Comparison of ENCODE assay signal across 16 cellular contexts in genomic region chr10:11224792-11225448, GRCh38.
DNase-seq lines count a peak whose midpoint lies in the region; ATAC-seq and TF ChIP-seq lines count a peak whose summit lies in the region.
"Had no signal": no experiment of that assay in that cellular context is flagged by ENCODE, and none has a peak within 500 bp of the region (broad histone marks: within the 10 kb centered on the region; RNA-seq: fewer than 3 reads in every experiment).

No MANE protein-coding gene starts in this region.

- WGBS in right lobe of liver (ENCODE audit: insufficient coverage, low coverage, low lambda C conversion rate, missing lambda C conversion rate) = 35% methylated on average over 3 of the region's 12 CpGs
- no CpG with 5 or more reads among the region's 12 CpGs for WGBS in H9 (ENCODE audit: extremely low coverage, insufficient read length, low lambda C conversion rate)

- no peak overlapping the region for H3K4me3 Mint-ChIP-seq in activated naive CD4-positive, alpha-beta T cell treated with anti-CD3 and anti-CD28 coated beads for 36 hours
- H3K4me3 Mint-ChIP-seq in activated B cell treated with CpG ODN at 0.5 μM for 24 hours = peak overlapping the region; percentile 8
- H3K4me3 Mint-ChIP-seq in stimulated activated effector memory CD8-positive, alpha-beta T cell treated with anti-CD3 and anti-CD28 coated beads, Interleukin-12 subunit alpha, Interleukin-12 subunit beta, amount 100 ng/mL, for 72 hours = peak overlapping the region; percentile 70
- H3K4me3 Mint-ChIP-seq in H9 = no peak overlapping the region
- H3K4me3 Mint-ChIP-seq: type B pancreatic cell had no signal

- H3K4me3 ChIP-seq in cardiac muscle cell = no peak overlapping the region
- H3K4me3 ChIP-seq in right lobe of liver = no peak overlapping the region
- H3K4me3 ChIP-seq: Peyer's patch had no signal

- no peak overlapping the region for H2BK5ac ChIP-seq in H9 (ENCODE audit: insufficient read length, low read length)

- no peak overlapping the region for H4K91ac ChIP-seq in H9 (ENCODE audit: insufficient read length, low read depth, low read length)

- no peak overlapping the region for H2BK20ac ChIP-seq in H9 (ENCODE audit: low read depth, low read length, poor library complexity, severe bottlenecking)

- H3K14ac ChIP-seq in H9 (ENCODE audit: insufficient read depth, low read length) = no peak overlapping the region

- H3T11ph ChIP-seq in H9 (ENCODE audit: low read length) = no peak overlapping the region

- peaks cover 45% of the 10 kb centered on the region for H3K36me3 Mint-ChIP-seq in activated naive CD4-positive, alpha-beta T cell treated with anti-CD3 and anti-CD28 coated beads for 36 hours (ENCODE audit: low read depth)
- H3K36me3 Mint-ChIP-seq in activated B cell treated with CpG ODN at 0.5 μM for 24 hours (ENCODE audit: low read depth) = peaks cover 63% of the 10 kb centered on the region
- H3K36me3 Mint-ChIP-seq in stimulated activated effector memory CD8-positive, alpha-beta T cell treated with anti-CD3 and anti-CD28 coated beads, Interleukin-12 subunit alpha, Interleukin-12 subunit beta, amount 100 ng/mL, for 72 hours = no peaks in the 10 kb centered on the region
- no peaks in the 10 kb centered on the region for H3K36me3 Mint-ChIP-seq in H9 (ENCODE audit: insufficient read depth in 1 of 3, low read depth in 3 of 3)
- H3K36me3 Mint-ChIP-seq: type B pancreatic cell had no signal

- no peak overlapping the region for H3K4ac ChIP-seq in H9 (ENCODE audit: low read depth, low read length)

- TF ChIP-seq POLR2A in right lobe of liver (IDR thresholded peaks at IDR 0.05) = no peak

- H2AK5ac ChIP-seq in H9 (ENCODE audit: insufficient read length, low read length) = no peak overlapping the region

- no peak for ATAC-seq in activated B cell treated with CpG ODN at 0.5 μM for 24 hours (ENCODE audit: low read depth)
- ATAC-seq in stimulated activated effector memory CD8-positive, alpha-beta T cell treated with anti-CD3 and anti-CD28 coated beads, Interleukin-12 subunit alpha, Interleukin-12 subunit beta, amount 100 ng/mL, for 72 hours = no peak
- ATAC-seq in right lobe of liver = no peak
- no peak for ATAC-seq in GM21526 (IDR thresholded peaks at IDR 0.05; ENCODE audit: low FRiP score, unreplicated experiment)
- ATAC-seq: left lobe of liver had no signal

- H3K56ac ChIP-seq in H9 (ENCODE audit: insufficient read length, low read depth, low read length) = no peak overlapping the region

- H3K9me3 ChIP-seq in cardiac muscle cell (ENCODE audit: low read depth) = no peaks in the 10 kb centered on the region
- H3K9me3 ChIP-seq in right lobe of liver = no peaks in the 10 kb centered on the region
- no peaks in the 10 kb centered on the region for H3K9me3 ChIP-seq in H9 (ENCODE audit: control insufficient read depth, low read depth, low read length)
- H3K9me3 ChIP-seq: Peyer's patch had no signal

- intact Hi-C loops in activated naive CD4-positive, alpha-beta T cell treated with anti-CD3 and anti-CD28 coated beads for 36 hours (cut with micrococcal nuclease) = no loop called here
- intact Hi-C loops in activated B cell treated with CpG ODN at 0.5 μM for 24 hours (cut with micrococcal nuclease) = no loop called here
- intact Hi-C loops in right lobe of liver (cut with DNase I) = no loop called here

- no peaks in the 10 kb centered on the region for H3K9me3 Mint-ChIP-seq in activated naive CD4-positive, alpha-beta T cell treated with anti-CD3 and anti-CD28 coated beads for 36 hours
- H3K9me3 Mint-ChIP-seq in activated B cell treated with CpG ODN at 0.5 μM for 24 hours (no peaks in the 10 kb centered on the region), H9 (no peaks in the 10 kb centered on the region)
- no peaks in the 10 kb centered on the region for H3K9me3 Mint-ChIP-seq in stimulated activated effector memory CD8-positive, alpha-beta T cell treated with anti-CD3 and anti-CD28 coated beads, Interleukin-12 subunit alpha, Interleukin-12 subunit beta, amount 100 ng/mL, for 72 hours
- H3K9me3 Mint-ChIP-seq: type B pancreatic cell had no signal

- no peak overlapping the region for H4K8ac ChIP-seq in H9 (replicated peaks; ENCODE audit: insufficient read length, low read depth, low read length)

- no peaks in the 10 kb centered on the region for H3K27me3 Mint-ChIP-seq in activated naive CD4-positive, alpha-beta T cell treated with anti-CD3 and anti-CD28 coated beads for 36 hours (ENCODE audit: low read depth)
- H3K27me3 Mint-ChIP-seq in activated B cell treated with CpG ODN at 0.5 μM for 24 hours = no peaks in the 10 kb centered on the region
- no peaks in the 10 kb centered on the region for H3K27me3 Mint-ChIP-seq in H9 (ENCODE audit: low read depth)

- TF ChIP-seq CTCF in activated B cell treated with CpG ODN at 0.5 μM for 24 hours (IDR thresholded peaks at IDR 0.05) (no peak), cardiac muscle cell (IDR thresholded peaks at IDR 0.05; ENCODE audit: low read depth, low read length) (no peak), right lobe of liver (IDR thresholded peaks at IDR 0.05) (no peak), H9 (conservative IDR thresholded peaks at IDR 0.05) (no peak)

- H3K4me1 ChIP-seq in cardiac muscle cell (ENCODE audit: low read depth) (peaks cover 23% of the 10 kb centered on the region), right lobe of liver (no peaks in the 10 kb centered on the region), H9 (ENCODE audit: insufficient read depth, low read length) (peaks cover 5% of the 10 kb centered on the region; the same call in 1 of the 2 replicates)

- H3K23me2 ChIP-seq in H9 (ENCODE audit: insufficient read length, low read depth, low read length, poor library complexity, severe bottlenecking) = no peaks in the 10 kb centered on the region

- H3K27ac ChIP-seq in cardiac muscle cell = peak overlapping the region; percentile 87
- H3K27ac ChIP-seq in right lobe of liver = no peak overlapping the region
- no peak overlapping the region for H3K27ac ChIP-seq in H9 (ENCODE audit: insufficient read length, low read depth, low read length)
- H3K27ac ChIP-seq: KMS-11 had no signal

- H4K5ac ChIP-seq in H9 (ENCODE audit: insufficient read length, low read depth, low read length) = no peak overlapping the region

- no peaks in the 10 kb centered on the region for H3K79me1 ChIP-seq in H9 (ENCODE audit: insufficient read depth, low read depth, low read length, poor library complexity, severe bottlenecking)

- peaks cover 3% of the 10 kb centered on the region for H4K20me1 ChIP-seq in H9 (ENCODE audit: control insufficient read depth, insufficient read depth, insufficient read length)

- H3K27ac Mint-ChIP-seq in activated naive CD4-positive, alpha-beta T cell treated with anti-CD3 and anti-CD28 coated beads for 36 hours = peak overlapping the region; percentile 87
- H3K27ac Mint-ChIP-seq in activated B cell treated with CpG ODN at 0.5 μM for 24 hours = peak overlapping the region; percentile 96
- peak overlapping the region; percentile 97 for H3K27ac Mint-ChIP-seq in stimulated activated effector memory CD8-positive, alpha-beta T cell treated with anti-CD3 and anti-CD28 coated beads, Interleukin-12 subunit alpha, Interleukin-12 subunit beta, amount 100 ng/mL, for 72 hours
- no peak overlapping the region for H3K27ac Mint-ChIP-seq in H9
- H3K27ac Mint-ChIP-seq: type B pancreatic cell had no signal

- no peak overlapping the region for H3K4me2 ChIP-seq in H9 (ENCODE audit: insufficient read depth, insufficient read length, low read length)
- H3K4me2 ChIP-seq: KMS-11 had no signal

- H3K27me3 ChIP-seq in cardiac muscle cell (no peaks in the 10 kb centered on the region), right lobe of liver (no peaks in the 10 kb centered on the region), H9 (ENCODE audit: insufficient read depth, low read length) (no peaks in the 10 kb centered on the region)
- H3K27me3 ChIP-seq: Peyer's patch had no signal

- H2BK15ac ChIP-seq in H9 (ENCODE audit: low read depth, low read length) = no peak overlapping the region

- H3K79me2 ChIP-seq in H9 (ENCODE audit: insufficient read depth, low read length) = no peaks in the 10 kb centered on the region

- no peak overlapping the region for H3K9ac ChIP-seq in H9 (ENCODE audit: extremely low read depth, insufficient read length, low read length)
- H3K9ac ChIP-seq: KMS-11 had no signal

- H3K4me1 Mint-ChIP-seq in activated naive CD4-positive, alpha-beta T cell treated with anti-CD3 and anti-CD28 coated beads for 36 hours (ENCODE audit: low read depth) = peaks cover 87% of the 10 kb centered on the region
- H3K4me1 Mint-ChIP-seq in activated B cell treated with CpG ODN at 0.5 μM for 24 hours = peaks cover 83% of the 10 kb centered on the region
- H3K4me1 Mint-ChIP-seq in stimulated activated effector memory CD8-positive, alpha-beta T cell treated with anti-CD3 and anti-CD28 coated beads, Interleukin-12 subunit alpha, Interleukin-12 subunit beta, amount 100 ng/mL, for 72 hours = peaks cover 90% of the 10 kb centered on the region
- peaks cover 19 to 23% of the 10 kb centered on the region in 2 experiments for H3K4me1 Mint-ChIP-seq in H9

- H3K18ac ChIP-seq in H9 (ENCODE audit: insufficient read length, low read depth, low read length) = no peak overlapping the region

- CTCF ChIA-PET in activated naive CD4-positive, alpha-beta T cell treated with anti-CD3 and anti-CD28 coated beads for 36 hours (lab: Charles Lee) = interaction anchor here (2.7 kb wide), 1 partner anchor 14 kb away, joined by 10 read pairs; no protein-coding TSS in a partner anchor
- CTCF ChIA-PET in activated B cell treated with CpG ODN at 0.5 μM for 24 hours (lab: Charles Lee) = interaction anchor here (1.7 kb wide), 1 partner anchor 45 kb away, joined by 6 read pairs; no protein-coding TSS in a partner anchor

- no peak for DNase-seq in activated naive CD4-positive, alpha-beta T cell treated with anti-CD3 and anti-CD28 coated beads for 36 hours
- no peak for DNase-seq in activated naive CD4-positive, alpha-beta T cell treated with Interleukin-2 at 50 U/mL for 16 hours
- DNase-seq in activated B cell treated with CpG ODN at 0.5 μM for 24 hours = no peak
- DNase-seq in cardiac muscle cell (ENCODE audit: low read depth in 1 of 2, low spot score in 1 of 2) = peak in 1 of 2 donors; percentile 70
- DNase-seq in stimulated activated effector memory CD8-positive, alpha-beta T cell treated with anti-CD3 and anti-CD28 coated beads, Interleukin-12 subunit alpha, Interleukin-12 subunit beta, amount 100 ng/mL, for 72 hours (ENCODE audit: low spot score in 2 of 2) = no peak
- no peak for DNase-seq in right lobe of liver
- DNase-seq in H9 = no peak
- DNase-seq: effector CD4-positive, alpha-beta T cell; NCI-H146; NCI-H524; Peyer's patch; stimulated activated CD4-positive, alpha-beta T cell treated with anti-CD3 and anti-CD28 coated beads, Interleukin-1b, Interleukin-23, amount 100 ng/mL, for 48 hours had no signal

- H2BK12ac ChIP-seq in H9 (ENCODE audit: insufficient read length, low read depth, low read length) = no peak overlapping the region

- no peak overlapping the region for H2BK120ac ChIP-seq in H9 (ENCODE audit: low read depth, low read length, poor library complexity, severe bottlenecking)

- H2AFZ ChIP-seq in H9 (ENCODE audit: low read length) = no peak overlapping the region

- H3K23ac ChIP-seq in H9 (ENCODE audit: insufficient read length, low read depth, low read length) = no peak overlapping the region

- POLR2A ChIA-PET in activated B cell treated with CpG ODN at 0.5 μM for 24 hours (lab: Charles Lee) = interaction anchor here (0.7 to 4.3 kb wide), 6 partner anchors 8 to 60 kb away, joined by 3 to 75 read pairs (median 18); no protein-coding TSS in a partner anchor

- H3K36me3 ChIP-seq in cardiac muscle cell (no peaks in the 10 kb centered on the region), right lobe of liver (no peaks in the 10 kb centered on the region)
- H3K36me3 ChIP-seq: Peyer's patch had no signal

Comparison
In these comparisons a context has a peak if more than half of its experiments do, and no peak if none do; other contexts are left out.
1. H3K27ac Mint-ChIP-seq: peak in activated naive CD4-positive, alpha-beta T cell treated with anti-CD3 and anti-CD28 coated beads for 36 hours (single experiment), activated B cell treated with CpG ODN at 0.5 μM for 24 hours (single experiment) and stimulated activated effector memory CD8-positive, alpha-beta T cell treated with anti-CD3 and anti-CD28 coated beads, Interleukin-12 subunit alpha, Interleukin-12 subunit beta, amount 100 ng/mL, for 72 hours (single experiment); none in H9 (0 of 3).
2. H3K4me3 Mint-ChIP-seq: peak in activated B cell treated with CpG ODN at 0.5 μM for 24 hours (single experiment) and stimulated activated effector memory CD8-positive, alpha-beta T cell treated with anti-CD3 and anti-CD28 coated beads, Interleukin-12 subunit alpha, Interleukin-12 subunit beta, amount 100 ng/mL, for 72 hours (single experiment); none in activated naive CD4-positive, alpha-beta T cell treated with anti-CD3 and anti-CD28 coated beads for 36 hours (single experiment) and H9 (0 of 2).